Comparison of ENCODE assay signal across 25 cellular contexts in the genomic region with DNA sequence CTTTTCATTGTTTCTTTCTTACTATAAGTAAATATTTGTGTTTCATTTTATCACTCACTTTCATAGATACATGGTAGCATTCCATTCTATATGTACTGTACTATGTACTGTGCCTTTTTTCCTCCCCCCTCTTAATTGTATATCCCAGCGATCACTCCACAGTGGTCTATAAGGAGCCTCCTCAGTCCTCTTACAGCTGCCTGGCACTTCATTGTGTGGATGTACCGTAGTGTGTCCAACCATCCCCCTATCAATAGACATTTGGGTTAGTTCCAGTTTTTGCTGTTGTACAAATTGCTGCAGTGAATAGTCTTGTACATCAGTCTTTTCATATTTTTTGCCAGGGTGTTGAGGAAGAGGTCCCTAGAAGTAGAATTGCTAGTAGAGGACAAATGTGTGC. TPM values are rescaled to one million over a fixed set of nuclear protein-coding genes. Genes with fewer than 3 reads are reported as not detected.
"Had no signal": no experiment of that assay in that cellular context is flagged by ENCODE, and none has a peak within 500 bp of the region (broad histone marks: within the 10 kb centered on the region; RNA-seq: fewer than 3 reads in every experiment).

No MANE protein-coding gene starts in this region.

- DNase-seq: activated CD4-positive, alpha-beta T cell treated with anti-CD3 and anti-CD28 coated beads for 1 hour; activated CD4-positive, alpha-beta T cell treated with anti-CD3 and anti-CD28 coated beads, Interleukin-2, amount 50 U/mL, for 1 hour; activated effector memory CD4-positive, alpha-beta T cell treated with Interleukin-2 at 50 U/mL for 16 hours; activated naive CD4-positive, alpha-beta T cell treated with anti-CD3 and anti-CD28 coated beads for 36 hours; activated T-cell treated with anti-CD3 and anti-CD28 coated beads for 4 hours; activated T-cell treated with anti-CD3 and anti-CD28 coated beads, Interleukin-2, amount 50 U/mL, for 72 hours; amniotic stem cell; brain microvascular endothelial cell; dorsolateral prefrontal cortex; effector memory CD4-positive, alpha-beta T cell; left lung; lower lobe of right lung; mesendoderm; posterior cingulate gyrus; right cardiac atrium; spleen; stimulated activated naive CD4-positive, alpha-beta T cell; T-helper 2 cell; tibial artery had no signal

- ATAC-seq: activated T-cell treated with anti-CD3 and anti-CD28 coated beads, Interleukin-2, amount 50 U/mL, for 72 hours; left lung; lower lobe of right lung; natural killer cell treated with Interleukin-12 subunit alpha and Interleukin-12 subunit beta and Interleukin-15 and Interleukin-18, amount 100 ng/mL, for 72 hours; right cardiac atrium; WTC11 had no signal

- FAIRE-seq: astrocyte had no signal

- H3K9me3 ChIP-seq: left lung, lower lobe of right lung, spleen, suprapubic skin, tibial artery had no signal

- H3K4me1 ChIP-seq: left lung, lower lobe of right lung, spleen, tibial artery had no signal

- H3K4me3 ChIP-seq: coronary artery, dorsolateral prefrontal cortex, left lung, lower lobe of right lung, spleen, suprapubic skin, tibial artery had no signal

- H3K27me3 ChIP-seq: brain microvascular endothelial cell, dorsolateral prefrontal cortex, left lung, spleen, suprapubic skin, tibial artery had no signal

- H3K27ac ChIP-seq: brain microvascular endothelial cell, coronary artery, dorsolateral prefrontal cortex, left lung, lower lobe of right lung, spleen, suprapubic skin, tibial artery had no signal

RNA-seq across cellular contexts. Expression of a gene that starts 21.4 kb away (rescaled TPM):
- polyA plus RNA-seq: right cardiac atrium, urinary bladder had no signal
